In genomic region chr5:67605730-67606585, GRCh38 we compare ENCODE assay signal across 1 cellular context.
TF ChIP-seq lines count a peak whose summit lies in the region.

No MANE protein-coding gene starts in this region.

TF ChIP-seq in HepG2, 621 proteins besides CTCF, POLR2A, EP300 and RAD21 (continued from another document):
- TF ChIP-seq ZBTB39 (CRISPR knock-in tag; IDR thresholded peaks at IDR 0.05) (no peak), FOXP1 (IDR thresholded peaks at IDR 0.05) (no peak), FOXP1 (CRISPR knock-in tag; IDR thresholded peaks at IDR 0.05) (no peak; the same call in 1 of the 2 replicates), RXRA (CRISPR knock-in tag; IDR thresholded peaks at IDR 0.05) (no peak; the same call in 1 of the 2 replicates), MXI1 (IDR thresholded peaks at IDR 0.05; ENCODE audit: borderline replicate concordance, low read depth, low read length) (peak; percentile 53; the same call in 2 of the 3 replicates), ZNF281 (CRISPR knock-in tag; IDR thresholded peaks at IDR 0.05; ENCODE audit: borderline replicate concordance) (no peak), CENPT (CRISPR knock-in tag; IDR thresholded peaks at IDR 0.05; ENCODE audit: low read depth) (no peak), MXD4 (CRISPR knock-in tag; IDR thresholded peaks at IDR 0.05) (0 out of 2 replicates have a peak, but pooled peaks have one; percentile 22), ZNF20 (CRISPR knock-in tag; IDR thresholded peaks at IDR 0.05) (no peak), ZNF280D (CRISPR knock-in tag; IDR thresholded peaks at IDR 0.05) (no peak), SOX6 (IDR thresholded peaks at IDR 0.05) (no peak), SOX6 (CRISPR knock-in tag; IDR thresholded peaks at IDR 0.05) (peak; percentile 69), NFIC (IDR thresholded peaks at IDR 0.05; ENCODE audit: low read length) (peak; percentile 81), BRF2 (CRISPR knock-in tag; IDR thresholded peaks at IDR 0.05) (no peak), NFE2L1 (CRISPR knock-in tag; IDR thresholded peaks at IDR 0.05; ENCODE audit: borderline replicate concordance) (no peak), E2F2 (CRISPR knock-in tag; IDR thresholded peaks at IDR 0.05; ENCODE audit: borderline replicate concordance) (no peak)
